ENCODE assay signal across 9 cellular contexts in the genomic region with DNA sequence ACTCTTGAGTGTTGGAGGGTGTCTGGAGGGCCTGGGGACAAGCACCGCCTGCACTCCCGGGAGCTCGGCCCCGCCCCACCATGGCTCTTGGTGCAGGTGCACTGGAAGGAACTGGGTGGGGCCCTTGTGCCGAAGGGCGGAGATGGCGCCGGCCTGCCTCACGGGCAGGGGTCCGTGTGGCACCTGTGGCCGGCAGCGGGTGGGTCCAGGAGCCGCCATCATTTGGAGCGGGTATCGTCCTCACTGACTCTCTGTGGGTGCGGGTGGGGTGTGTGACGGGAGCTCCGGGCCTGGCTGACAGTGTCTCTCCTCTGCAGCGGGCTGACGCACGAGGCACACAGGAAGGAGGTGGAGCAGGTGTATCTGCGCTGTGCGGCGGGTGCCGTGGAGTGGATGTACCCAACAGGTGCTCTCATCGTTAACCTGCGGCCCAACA. TPM values are rescaled to one million over a fixed set of nuclear protein-coding genes. Genes with fewer than 3 reads are reported as not detected.
DNase-seq lines count a peak whose midpoint lies in the region; ATAC-seq and TF ChIP-seq lines count a peak whose summit lies in the region.
"Had no signal": no experiment of that assay in that cellular context is flagged by ENCODE, and none has a peak within 500 bp of the region (broad histone marks: within the 10 kb centered on the region; RNA-seq: fewer than 3 reads in every experiment).

No MANE protein-coding gene starts in this region.

- peak overlapping the region; percentile 31 to 94 (median 92) for H3K27ac ChIP-seq in thyroid gland

- WGBS in thyroid gland, 2 donors, result 80 to 86% methylated on average over 26 to 27 of the region's 27 CpGs

- no peaks in the 10 kb centered on the region for H3K27me3 ChIP-seq in thyroid gland

- peak overlapping the region; percentile 92 for H3K27ac Mint-ChIP-seq in activated CD8-positive, alpha-beta memory T cell treated with anti-CD3 and anti-CD28 coated beads, Interleukin-2, amount 10 ng/mL, durations not matched to agents 7 days and 5 days
- H3K27ac Mint-ChIP-seq in immature natural killer cell, result peak overlapping the region; percentile 99 to 100 (median 100)

- peaks cover 40 to 54% of the 10 kb centered on the region in 2 donors for H3K4me1 ChIP-seq in thyroid gland

- H3K4me1 Mint-ChIP-seq in activated CD8-positive, alpha-beta memory T cell treated with anti-CD3 and anti-CD28 coated beads, Interleukin-2, amount 10 ng/mL, durations not matched to agents 7 days and 5 days, result peaks cover 65% of the 10 kb centered on the region
- H3K4me1 Mint-ChIP-seq in immature natural killer cell, result peaks cover 72 to 74% of the 10 kb centered on the region in 2 donors

- H3K9me3 Mint-ChIP-seq in activated CD8-positive, alpha-beta memory T cell treated with anti-CD3 and anti-CD28 coated beads, Interleukin-2, amount 10 ng/mL, durations not matched to agents 7 days and 5 days (ENCODE audit: low read depth), result no peaks in the 10 kb centered on the region
- peaks cover 0 to 8% (median 1%) of the 10 kb centered on the region in 6 donors for H3K9me3 Mint-ChIP-seq in immature natural killer cell

- H3K27me3 Mint-ChIP-seq in activated CD8-positive, alpha-beta memory T cell treated with anti-CD3 and anti-CD28 coated beads, Interleukin-2, amount 10 ng/mL, durations not matched to agents 7 days and 5 days, result peaks cover 3% of the 10 kb centered on the region
- H3K27me3 Mint-ChIP-seq in immature natural killer cell (ENCODE audit: low read depth in 3 of 3), result peaks cover 82 to 85% (median 84%) of the 10 kb centered on the region in 3 donors

- H3K36me3 Mint-ChIP-seq in activated CD8-positive, alpha-beta memory T cell treated with anti-CD3 and anti-CD28 coated beads, Interleukin-2, amount 10 ng/mL, durations not matched to agents 7 days and 5 days, result peaks cover 33% of the 10 kb centered on the region
- peaks cover 13 to 26% (median 19%) of the 10 kb centered on the region in 3 donors for H3K36me3 Mint-ChIP-seq in immature natural killer cell

- H3K36me3 ChIP-seq in thyroid gland, result peaks cover 11 to 12% of the 10 kb centered on the region in 2 donors

- H3K9me3 ChIP-seq in thyroid gland, result no peaks in the 10 kb centered on the region

- H3K4me3 ChIP-seq in thyroid gland (replicated peaks in 1 of 3), result no peak overlapping the region

- no peak for DNase-seq in activated CD8-positive, alpha-beta memory T cell treated with anti-CD3 and anti-CD28 coated beads, Interleukin-2, amount 10 ng/mL, durations not matched to agents 7 days and 5 days
- no peak for DNase-seq in activated CD8-positive, alpha-beta memory T cell treated with anti-CD3 and anti-CD28 coated beads for 24 hours
- DNase-seq in NCI-H748 treated with DMSO at 0.1 percent for 48 hours (lab: John Stamatoyannopoulos, UW), result peak; percentile 26
- peak; percentile 61 to 72 (median 68) for DNase-seq in immature natural killer cell
- DNase-seq in thyroid gland, result peak; percentile 62 to 63
- DNase-seq in UCSD-AML1 (lab: John Stamatoyannopoulos, UW; ENCODE audit: unreplicated experiment), result no peak
- DNase-seq in mucosa of gallbladder (ENCODE audit: low spot score), result no peak
- DNase-seq in mesenteric fat pad (ENCODE audit: low spot score), result no peak
- DNase-seq: head of caudate nucleus had no signal

- peak overlapping the region; percentile 75 for H3K4me3 Mint-ChIP-seq in activated CD8-positive, alpha-beta memory T cell treated with anti-CD3 and anti-CD28 coated beads, Interleukin-2, amount 10 ng/mL, durations not matched to agents 7 days and 5 days
- H3K4me3 Mint-ChIP-seq in immature natural killer cell, result peak overlapping the region; percentile 86 to 94 (median 92)

- no peak for ATAC-seq in activated CD8-positive, alpha-beta memory T cell treated with anti-CD3 and anti-CD28 coated beads, Interleukin-2, amount 10 ng/mL, durations not matched to agents 7 days and 5 days

- no peak for TF ChIP-seq CTCF in thyroid gland (IDR thresholded peaks at IDR 0.05)

- intact Hi-C loops in thyroid gland (cut with DNase I), result no loop called here

- CTCF ChIA-PET in activated CD8-positive, alpha-beta memory T cell treated with anti-CD3 and anti-CD28 coated beads, Interleukin-2, amount 10 ng/mL, durations not matched to agents 7 days and 5 days (lab: Charles Lee), result interaction anchor here (0.9 to 2.5 kb wide), 6 partner anchors 31 to 304 kb away, joined by 3 to 28 read pairs (median 8); no protein-coding TSS in a partner anchor

- no peak for TF ChIP-seq POLR2A in thyroid gland (IDR thresholded peaks at IDR 0.05)

RNA-seq across cellular contexts. Expression of gene METRNL, which starts 5.2 kb away (rescaled TPM):
- 10 to 100 TPM; 42.9 to 49.9 TPM for total RNA-seq in activated CD8-positive, alpha-beta memory T cell treated with anti-CD3 and anti-CD28 coated beads, Interleukin-2, amount 10 ng/mL, durations not matched to agents 7 days and 5 days
- 10 to 100 TPM; 13.6 to 72.3 (median 49.2) TPM for polyA plus RNA-seq in immature natural killer cell
- 10 to 100 TPM; 57.5 to 89.7 (median 73.3) TPM for total RNA-seq in thyroid gland
- total RNA-seq in mucosa of gallbladder, result 45.8 TPM
- total RNA-seq in mesenteric fat pad, result 151 TPM

Comparison
In these comparisons a context has a peak if more than half of its experiments do, and no peak if none do; other contexts are left out.
1. DNase-seq: peak in NCI-H748 treated with DMSO at 0.1 percent for 48 hours (single experiment), immature natural killer cell (3 of 3) and thyroid gland (2 of 2); none in activated CD8-positive, alpha-beta memory T cell treated with anti-CD3 and anti-CD28 coated beads, Interleukin-2, amount 10 ng/mL, durations not matched to agents 7 days and 5 days (single experiment), activated CD8-positive, alpha-beta memory T cell treated with anti-CD3 and anti-CD28 coated beads for 24 hours (single experiment), UCSD-AML1 (single experiment), mucosa of gallbladder (single experiment) and mesenteric fat pad (single experiment).